21 cellular contexts compared by ENCODE assay signal in the genomic region with DNA sequence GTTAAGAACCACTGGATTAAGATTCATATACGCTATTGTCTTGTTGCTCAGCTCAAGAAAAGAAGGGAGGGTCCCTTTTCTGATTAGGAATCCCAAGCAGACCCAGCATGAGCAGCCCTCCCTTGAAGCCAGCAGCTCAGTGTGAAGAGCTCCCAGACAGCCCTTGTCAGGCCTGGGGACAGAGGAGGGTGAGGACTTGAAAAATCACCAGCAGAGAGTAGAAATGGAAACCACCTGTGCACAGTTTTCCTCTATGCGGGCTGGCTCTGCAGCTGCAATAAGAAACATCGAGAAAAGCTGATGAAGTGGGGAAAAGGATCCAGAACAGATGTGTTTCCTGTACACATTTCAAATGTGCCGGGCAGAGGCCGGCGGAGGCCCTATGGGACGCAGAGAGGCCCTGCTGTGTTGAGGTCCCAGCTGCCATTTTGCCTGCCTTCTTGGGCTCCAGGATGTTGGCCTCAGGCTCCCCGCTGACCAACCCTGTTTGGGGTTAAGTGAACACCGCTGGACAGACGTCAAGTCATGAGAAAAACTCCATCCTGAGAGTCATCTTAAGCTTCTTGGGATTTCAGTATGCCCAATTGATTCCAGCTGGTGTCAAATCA.
"Had no signal": no experiment of that assay in that cellular context is flagged by ENCODE, and none has a peak within 500 bp of the region (broad histone marks: within the 10 kb centered on the region; RNA-seq: fewer than 3 reads in every experiment).

No MANE protein-coding gene starts in this region.

- H3K4me3 Mint-ChIP-seq: activated CD8-positive, alpha-beta T cell treated with anti-CD3 and anti-CD28 coated beads, Interleukin-2, amount 10 ng/mL, durations not matched to agents 7 days and 5 days; activated naive CD8-positive, alpha-beta T cell; activated T-helper 1 cell treated with anti-CD3 and anti-CD28 coated beads, Interleukin-12 subunit alpha, Interleukin-12 subunit beta, Interleukin-2, Interleukin-4 antibody, amounts not matched to agents 30 ng/mL and 10 ng/mL and 1 ng/mL, durations not matched to agents 14 hours and 24 hours and 36 hours; stimulated activated naive CD8-positive, alpha-beta T cell treated with anti-CD3 and anti-CD28 coated beads, Interleukin-15, Interleukin-2, amounts not matched to agents 100 ng/mL and 50 ng/mL, for 24 hours; T-cell had no signal

- H3K4me3 ChIP-seq: breast epithelium, coronary artery, esophagus squamous epithelium, gastroesophageal sphincter, lower lobe of right lung, mucosa of descending colon, ovary, prostate gland, thyroid gland, upper lobe of right lung had no signal

- H3K9me3 Mint-ChIP-seq: activated T-helper 1 cell treated with anti-CD3 and anti-CD28 coated beads, Interleukin-12 subunit alpha, Interleukin-12 subunit beta, Interleukin-2, Interleukin-4 antibody, amounts not matched to agents 30 ng/mL and 10 ng/mL and 1 ng/mL, durations not matched to agents 14 hours and 24 hours and 36 hours; stimulated activated naive CD8-positive, alpha-beta T cell treated with anti-CD3 and anti-CD28 coated beads, Interleukin-15, Interleukin-2, amounts not matched to agents 100 ng/mL and 50 ng/mL, for 24 hours; T-cell had no signal

- H3K27ac Mint-ChIP-seq: activated CD8-positive, alpha-beta T cell treated with anti-CD3 and anti-CD28 coated beads, Interleukin-2, amount 10 ng/mL, durations not matched to agents 7 days and 5 days; activated naive CD8-positive, alpha-beta T cell; activated T-helper 1 cell treated with anti-CD3 and anti-CD28 coated beads, Interleukin-12 subunit alpha, Interleukin-12 subunit beta, Interleukin-2, Interleukin-4 antibody, amounts not matched to agents 30 ng/mL and 10 ng/mL and 1 ng/mL, durations not matched to agents 14 hours and 24 hours and 36 hours; stimulated activated naive CD8-positive, alpha-beta T cell treated with anti-CD3 and anti-CD28 coated beads, Interleukin-15, Interleukin-2, amounts not matched to agents 100 ng/mL and 50 ng/mL, for 24 hours; T-cell had no signal

- H3K4me1 ChIP-seq: breast epithelium, lower lobe of right lung, prostate gland, upper lobe of right lung had no signal

- DNase-seq: activated CD4-positive, alpha-beta T cell treated with anti-CD3 and anti-CD28 coated beads for 1 hour; activated CD4-positive, alpha-beta T cell treated with anti-CD3 and anti-CD28 coated beads, Interleukin-2, amount 50 U/mL, for 1 hour; activated CD8-positive, alpha-beta T cell treated with anti-CD3 and anti-CD28 coated beads, Interleukin-2, amount 10 ng/mL, durations not matched to agents 7 days and 5 days; esophagus squamous epithelium; head of caudate nucleus; lower lobe of right lung; mesendoderm; mucosa of descending colon; ovary; stimulated activated CD4-positive, alpha-beta T cell treated with anti-CD3 and anti-CD28 coated beads, Interleukin-1b, Interleukin-23, amount 100 ng/mL, for 48 hours; substantia nigra; T-cell; thyroid gland; upper lobe of right lung had no signal

- H3K36me3 Mint-ChIP-seq: activated naive CD8-positive, alpha-beta T cell; T-cell had no signal

- H3K27ac ChIP-seq: breast epithelium, coronary artery, esophagus squamous epithelium, gastroesophageal sphincter, lower lobe of right lung, ovary, prostate gland, thyroid gland, upper lobe of right lung had no signal

- H3K27me3 ChIP-seq: ovary, thyroid gland had no signal

- H3K9me3 ChIP-seq: breast epithelium, esophagus squamous epithelium, lower lobe of right lung, mucosa of descending colon, ovary, prostate gland, thyroid gland, upper lobe of right lung had no signal

- ATAC-seq: activated CD8-positive, alpha-beta T cell treated with anti-CD3 and anti-CD28 coated beads, Interleukin-2, amount 10 ng/mL, durations not matched to agents 7 days and 5 days; gastroesophageal sphincter; lower lobe of right lung; mucosa of descending colon; T-cell; upper lobe of right lung had no signal

- H3K36me3 ChIP-seq: breast epithelium, esophagus squamous epithelium, gastroesophageal sphincter, lower lobe of right lung, ovary, prostate gland, thyroid gland, upper lobe of right lung had no signal
